ENCODE assay signal across 8 cellular contexts in the genomic region with DNA sequence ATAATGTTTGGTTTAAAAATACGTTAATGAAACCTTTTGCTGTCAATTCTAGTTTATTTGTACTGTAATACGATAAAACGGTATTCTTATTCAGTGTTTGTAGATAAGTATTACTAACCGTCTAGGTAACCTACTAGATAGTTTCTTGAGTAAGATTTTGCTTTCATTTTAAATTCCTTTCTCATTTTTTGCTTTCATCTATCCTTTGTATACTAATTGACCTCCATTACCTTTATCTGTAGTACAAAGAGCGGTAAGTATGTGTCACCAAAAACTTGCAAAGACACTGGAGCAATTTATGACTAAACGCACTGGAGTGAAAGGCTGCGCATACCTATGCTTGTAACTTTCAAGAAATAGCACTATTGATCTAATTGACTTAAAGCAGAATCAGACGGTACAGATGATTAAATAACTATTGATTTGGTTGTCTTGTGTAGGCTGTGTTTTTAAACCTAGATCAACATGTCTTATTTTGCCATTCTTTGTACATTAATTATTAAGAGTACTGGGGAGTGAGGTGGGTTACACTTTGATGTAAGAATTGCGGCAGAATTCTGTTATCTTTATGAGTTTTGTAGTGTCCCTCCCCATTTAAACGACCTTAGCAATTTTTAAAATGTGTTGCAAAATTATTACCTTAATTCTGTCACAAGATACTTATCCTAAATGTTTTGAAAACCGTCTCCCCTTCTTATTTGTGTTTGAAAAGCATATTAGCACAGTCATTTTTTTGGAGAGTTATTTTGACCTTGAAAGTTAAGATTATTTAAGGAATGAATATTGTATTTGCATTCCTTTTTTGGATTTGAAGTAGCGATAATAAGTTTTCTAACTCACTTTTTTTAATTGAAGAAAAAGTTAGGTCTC. TPM values are rescaled to one million over a fixed set of nuclear protein-coding genes. Genes with fewer than 3 reads are reported as not detected.
A peak's percentile ranks its signal among the peaks of the same experiment; 100 is the strongest.
DNase-seq lines count a peak whose midpoint lies in the region; ATAC-seq and TF ChIP-seq lines count a peak whose summit lies in the region.

No MANE protein-coding gene starts in this region.

- no peaks in the 10 kb centered on the region for H3K27me3 ChIP-seq in BJ (ENCODE audit: control insufficient read depth, insufficient read depth, low read length)
- H3K27me3 ChIP-seq in Karpas-422 (ENCODE audit: low read length), result no peaks in the 10 kb centered on the region
- no peaks in the 10 kb centered on the region for H3K27me3 ChIP-seq in body of pancreas
- no peaks in the 10 kb centered on the region for H3K27me3 ChIP-seq in uterus

- no peaks in the 10 kb centered on the region for H3K9me2 ChIP-seq in Karpas-422 (replicated peaks; ENCODE audit: insufficient read depth, low read length)

- TF ChIP-seq CTCF in BJ (IDR thresholded peaks at IDR 0.05; ENCODE audit: insufficient read depth, low read depth, low read length) (no peak), body of pancreas (IDR thresholded peaks at IDR 0.05) (no peak), uterus (IDR thresholded peaks at IDR 0.05) (no peak)

- H3K4me3 ChIP-seq in BJ (ENCODE audit: low read depth, low read length) (peak overlapping the region; percentile 99), Karpas-422 (ENCODE audit: low read length) (peak overlapping the region; percentile 81), body of pancreas (peak overlapping the region in 1 of 2 donors; percentile 95), uterus (peak overlapping the region; percentile 65 to 71)

- H3K9me3 ChIP-seq in Karpas-422 (ENCODE audit: low read length) (no peaks in the 10 kb centered on the region), body of pancreas (no peaks in the 10 kb centered on the region), uterus (no peaks in the 10 kb centered on the region)

- H3K36me3 ChIP-seq in BJ (ENCODE audit: control insufficient read depth, insufficient read depth, low read length) (no peaks in the 10 kb centered on the region; the same call in 1 of the 2 replicates), Karpas-422 (ENCODE audit: insufficient read depth, low read length) (no peaks in the 10 kb centered on the region), body of pancreas (replicated peaks in 1 of 2; ENCODE audit: insufficient read depth in 1 of 2, low read depth in 2 of 2) (no peaks in the 10 kb centered on the region), uterus (no peaks in the 10 kb centered on the region)

- 9 to 15% methylated on average over 12 of the region's 12 CpGs for WGBS in body of pancreas, 2 donors

- peak overlapping the region; percentile 78 for H3K9ac ChIP-seq in Karpas-422 (ENCODE audit: low read length)

- intact Hi-C loops in body of pancreas (cut with DNase I) (no loop called here), uterus (cut with DNase I; ENCODE audit: low total_unique reads) (loop anchor here (10.0 kb wide), 1 partner anchor 176 kb away; no protein-coding TSS in a partner anchor), sciatic nerve (cut with DNase I) (no loop called here)

- peaks cover 64% of the 10 kb centered on the region for H3K79me2 ChIP-seq in Karpas-422 (ENCODE audit: low read length)

- POLR2A ChIA-PET in BJ (lab: Charles Lee), result interaction anchor here (0.7 kb wide), 1 partner anchor 658 kb away, joined by 3 read pairs; the partner anchor contains the start of gene HEATR5A

- peaks cover 69% of the 10 kb centered on the region for H3K4me1 ChIP-seq in Karpas-422 (ENCODE audit: low read length)
- peaks cover 48% of the 10 kb centered on the region for H3K4me1 ChIP-seq in body of pancreas
- H3K4me1 ChIP-seq in uterus, result peaks cover 0 to 6% of the 10 kb centered on the region in 2 donors

- TF ChIP-seq POLR2A in body of pancreas (IDR thresholded peaks at IDR 0.05) (no peak), uterus (IDR thresholded peaks at IDR 0.05) (no peak)

- no peak overlapping the region for H2AFZ ChIP-seq in Karpas-422 (ENCODE audit: low read length)

- H4K20me1 ChIP-seq in Karpas-422 (ENCODE audit: insufficient read depth, low read depth, low read length), result peaks cover 22% of the 10 kb centered on the region; the same call in 1 of the 2 replicates

- H3K27ac ChIP-seq in Karpas-422 (ENCODE audit: low read length), result no peak overlapping the region
- peak overlapping the region in 3 of 4 donors; percentile 96 to 99 (median 98) for H3K27ac ChIP-seq in body of pancreas
- H3K27ac ChIP-seq in uterus, result peak overlapping the region; percentile 97 to 98

- no peak for ATAC-seq in body of pancreas
- ATAC-seq in sciatic nerve, result no peak

- CTCF ChIA-PET in BJ (lab: Yijun Ruan, JAX), result interaction anchor here (1.3 to 1.4 kb wide), 2 partner anchors 174 to 481 kb away, joined by 4 to 6 read pairs; no protein-coding TSS in a partner anchor

- peak overlapping the region; percentile 83 for H3K4me2 ChIP-seq in Karpas-422 (ENCODE audit: low read depth, low read length, poor library complexity, severe bottlenecking)

- DNase-seq in BJ (ENCODE audit: low read depth) (no peak), Karpas-422 (no peak), body of pancreas (no peak), medulla oblongata (ENCODE audit: extremely low spot score) (peak; percentile 27), uterus (no peak), amygdala (lab: John Stamatoyannopoulos, UW) (no peak), sciatic nerve (ENCODE audit: low spot score) (no peak), DMS153 treated with DMSO at 0.1 percent for 48 hours (lab: John Stamatoyannopoulos, UW; ENCODE audit: unreplicated experiment) (no peak)

RNA-seq across cellular contexts. Expression of gene ARHGAP5, which starts 1.9 kb away (rescaled TPM):
- polyA plus RNA-seq in BJ (2011; rRNA removed), result 17.4 and 43.1 TPM in 2 replicates
- 27.9 and 35.2 TPM in 2 replicates for polyA minus RNA-seq in BJ (2011; rRNA and poly(A)+ RNA removed)
- 63.0 and 114 TPM in 2 replicates for total RNA-seq in Karpas-422 (2014; rRNA removed; shearing (Covaris generic); ENCODE audit: low replicate concordance)
- total RNA-seq in body of pancreas (10 to 100 TPM; 52.7 to 58.4 TPM), uterus (100 to 1,000 TPM in 3 of 4 donors, 10 to 100 TPM in 1; 83.8 to 298 (median 159) TPM), sciatic nerve (193 TPM)
